Comparison of ENCODE assay signal across 9 cellular contexts in genomic region chr6:105879902-105880547, GRCh38.
DNase-seq lines count a peak whose midpoint lies in the region; ATAC-seq and TF ChIP-seq lines count a peak whose summit lies in the region.
"Had no signal": no experiment of that assay in that cellular context is flagged by ENCODE, and none has a peak within 500 bp of the region (broad histone marks: within the 10 kb centered on the region; RNA-seq: fewer than 3 reads in every experiment).

No MANE protein-coding gene starts in this region.

- peaks cover 6% of the 10 kb centered on the region for H3K4me1 Mint-ChIP-seq in T-helper 17 cell

- intact Hi-C loops in Right ventricle myocardium inferior (cut with DNase I) (no loop called here), cardiac septum (cut with DNase I) (no loop called here), left lung (cut with DNase I) (no loop called here), vagina (cut with DNase I) (no loop called here)

- H3K36me3 ChIP-seq in left lung (no peaks in the 10 kb centered on the region), vagina (no peaks in the 10 kb centered on the region)

- H3K36me3 Mint-ChIP-seq in T-helper 17 cell (ENCODE audit: low read depth) = peaks cover 2% of the 10 kb centered on the region

- H3K4me1 ChIP-seq in left lung (peaks cover 0 to 17% of the 10 kb centered on the region in 2 donors), vagina (no peaks in the 10 kb centered on the region)

- no peak for TF ChIP-seq CTCF in left lung (IDR thresholded peaks at IDR 0.05)
- TF ChIP-seq CTCF in vagina (IDR thresholded peaks at IDR 0.05) = no peak

- H3K27me3 Mint-ChIP-seq in T-helper 17 cell = peaks cover 45% of the 10 kb centered on the region

- H3K4me3 ChIP-seq in left lung (no peak overlapping the region), vagina (peak overlapping the region in 1 of 2 donors; percentile 25)

- H3K27ac Mint-ChIP-seq in T-helper 17 cell = peak overlapping the region; percentile 5

- TF ChIP-seq POLR2A in vagina (IDR thresholded peaks at IDR 0.05) = no peak

- ATAC-seq in Right ventricle myocardium inferior (peak; percentile 43), T-helper 17 cell (peak; percentile 73), left lung (peak; percentile 78)

- no peaks in the 10 kb centered on the region for H3K9me3 ChIP-seq in T-helper 17 cell (ENCODE audit: control insufficient read depth, low read length, poor library complexity, severe bottlenecking)
- no peaks in the 10 kb centered on the region for H3K9me3 ChIP-seq in left lung
- H3K9me3 ChIP-seq in vagina = no peaks in the 10 kb centered on the region

- H3K27ac ChIP-seq in left lung = peak overlapping the region in 1 of 2 donors; percentile 35
- peak overlapping the region; percentile 64 for H3K27ac ChIP-seq in vagina

- no peak for DNase-seq in Right ventricle myocardium inferior (ENCODE audit: missing footprints)
- DNase-seq in cardiac septum (ENCODE audit: low spot score) = no peak
- DNase-seq in T-helper 17 cell = no peak
- DNase-seq in left lung = peak; percentile 69 to 79
- DNase-seq in vagina (ENCODE audit: extremely low spot score in 2 of 2) = no peak
- DNase-seq in T1000 (lab: John Stamatoyannopoulos, UW) = no peak
- no peak for DNase-seq in SW 1271 (lab: John Stamatoyannopoulos, UW)
- no peak for DNase-seq in EL
- DNase-seq: IMR-90 had no signal

- H3K4me3 Mint-ChIP-seq in T-helper 17 cell = peak overlapping the region; percentile 71

- H3K27me3 ChIP-seq in left lung = no peaks in the 10 kb centered on the region
- no peaks in the 10 kb centered on the region for H3K27me3 ChIP-seq in vagina

Comparison
In these comparisons a context has a peak if more than half of its experiments do, and no peak if none do; other contexts are left out.
1. DNase-seq: peak in left lung (2 of 2); none in Right ventricle myocardium inferior (single experiment), cardiac septum (single experiment), T-helper 17 cell (0 of 3), vagina (0 of 2), T1000 (single experiment), SW 1271 (0 of 2) and EL (single experiment).
2. Peak in every context shown above with its lines, with median percentiles within 50 percentile points of each other: ATAC-seq.